1 cellular context compared by ENCODE assay signal in the genomic region with DNA sequence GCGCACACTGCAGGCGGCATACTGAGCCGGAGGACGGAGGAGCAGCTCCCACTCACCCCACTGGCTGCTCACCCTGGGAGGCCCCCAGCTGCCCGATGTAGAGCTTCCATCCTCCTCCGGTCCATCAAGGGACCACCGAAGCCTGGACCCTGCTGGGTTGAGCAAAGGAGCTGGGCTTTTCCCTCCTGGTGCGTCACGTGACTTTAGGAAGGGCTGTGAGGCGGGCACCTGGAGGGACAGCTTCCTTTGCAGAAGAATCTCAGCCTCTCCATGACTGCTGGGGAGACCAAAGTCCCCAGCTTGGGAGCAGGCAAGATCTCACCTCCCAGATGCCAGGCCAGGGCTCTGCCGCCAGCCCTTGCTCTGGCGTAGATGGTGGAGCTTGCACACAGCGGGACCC.
TF ChIP-seq lines count a peak whose summit lies in the region.

No MANE protein-coding gene starts in this region.

TF ChIP-seq in IMR-90, 13 proteins besides CTCF, POLR2A, EP300 and RAD21:
- TF ChIP-seq FOS (IDR thresholded peaks at IDR 0.05; ENCODE audit: low read depth, low read length) (no peak), BHLHE40 (IDR thresholded peaks at IDR 0.05; ENCODE audit: low read depth, low read length) (no peak), MAFK (IDR thresholded peaks at IDR 0.05; ENCODE audit: low read depth, low read length) (no peak), CEBPB (IDR thresholded peaks at IDR 0.05; ENCODE audit: low read depth, low read length) (no peak), CHD1 (IDR thresholded peaks at IDR 0.05; ENCODE audit: low read depth, low read length) (no peak), RFX5 (IDR thresholded peaks at IDR 0.05; ENCODE audit: low read depth, low read length) (no peak), SMC3 (IDR thresholded peaks at IDR 0.05; ENCODE audit: low read depth, low read length) (no peak), MAZ (IDR thresholded peaks at IDR 0.05; ENCODE audit: borderline replicate concordance, low read depth, low read length) (no peak), NFE2L2 (IDR thresholded peaks at IDR 0.05; ENCODE audit: low read depth, low read length) (no peak), RCOR1 (IDR thresholded peaks at IDR 0.05; ENCODE audit: insufficient replicate concordance, low read length) (no peak), MXI1 (IDR thresholded peaks at IDR 0.05; ENCODE audit: borderline replicate concordance, low read depth, low read length) (no peak)
- TF ChIP-seq, protein P1, sequence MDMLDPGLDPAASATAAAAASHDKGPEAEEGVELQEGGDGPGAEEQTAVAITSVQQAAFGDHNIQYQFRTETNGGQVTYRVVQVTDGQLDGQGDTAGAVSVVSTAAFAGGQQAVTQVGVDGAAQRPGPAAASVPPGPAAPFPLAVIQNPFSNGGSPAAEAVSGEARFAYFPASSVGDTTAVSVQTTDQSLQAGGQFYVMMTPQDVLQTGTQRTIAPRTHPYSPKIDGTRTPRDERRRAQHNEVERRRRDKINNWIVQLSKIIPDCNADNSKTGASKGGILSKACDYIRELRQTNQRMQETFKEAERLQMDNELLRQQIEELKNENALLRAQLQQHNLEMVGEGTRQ (IDR thresholded peaks at IDR 0.05; ENCODE audit: low read depth, low read length), result no peak
- TF ChIP-seq, protein P2, sequence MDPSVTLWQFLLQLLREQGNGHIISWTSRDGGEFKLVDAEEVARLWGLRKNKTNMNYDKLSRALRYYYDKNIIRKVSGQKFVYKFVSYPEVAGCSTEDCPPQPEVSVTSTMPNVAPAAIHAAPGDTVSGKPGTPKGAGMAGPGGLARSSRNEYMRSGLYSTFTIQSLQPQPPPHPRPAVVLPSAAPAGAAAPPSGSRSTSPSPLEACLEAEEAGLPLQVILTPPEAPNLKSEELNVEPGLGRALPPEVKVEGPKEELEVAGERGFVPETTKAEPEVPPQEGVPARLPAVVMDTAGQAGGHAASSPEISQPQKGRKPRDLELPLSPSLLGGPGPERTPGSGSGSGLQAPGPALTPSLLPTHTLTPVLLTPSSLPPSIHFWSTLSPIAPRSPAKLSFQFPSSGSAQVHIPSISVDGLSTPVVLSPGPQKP (IDR thresholded peaks at IDR 0.05; ENCODE audit: borderline replicate concordance, low read depth, low read length), result no peak
TF ChIP-seq in IMR-90: peak in this region for 0.
